In the genomic region with DNA sequence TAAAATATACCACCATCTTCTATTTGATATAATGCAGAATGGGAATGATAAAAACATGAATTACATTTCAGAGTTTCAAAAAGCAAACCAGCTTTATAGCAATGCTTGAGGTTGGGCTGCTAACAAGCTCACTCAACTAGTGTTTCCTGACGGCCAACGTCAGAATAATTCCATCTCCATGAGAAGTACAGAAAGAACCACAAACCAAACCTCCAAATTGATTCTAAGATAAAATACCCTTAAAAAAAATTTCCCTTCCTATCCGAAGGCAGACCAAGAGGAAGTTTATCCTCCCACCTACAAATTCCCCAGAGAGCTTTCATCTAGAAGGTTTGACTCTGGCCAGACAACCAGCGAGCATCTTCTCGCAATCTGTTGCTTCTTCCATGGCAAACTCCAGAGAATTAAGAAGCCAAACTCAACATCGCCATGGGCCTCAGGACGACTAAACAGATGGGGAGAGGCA, we compare ENCODE assay signal across 8 cellular contexts. TPM values are rescaled to one million over a fixed set of nuclear protein-coding genes. Genes with fewer than 3 reads are reported as not detected.
DNase-seq lines count a peak whose midpoint lies in the region; ATAC-seq, FAIRE-seq and TF ChIP-seq lines count a peak whose summit lies in the region.

A gene (plus strand): TSS at position 271 of the 466 bp plus-strand sequence. CDS start 159 bp downstream, at position 430.

- H3K9me3 ChIP-seq in keratinocyte (ENCODE audit: control insufficient read depth, low read depth, low read length) (no peaks in the 10 kb centered on the region), thyroid gland (no peaks in the 10 kb centered on the region)

- dilution Hi-C loops in keratinocyte (cut with MboI; ENCODE audit: extremely low pct_ligation_motif_present, low sequenced_read_pairs): no loop called here

- intact Hi-C loops in thyroid gland (cut with DNase I): no loop called here

- H3K4me3 ChIP-seq in keratinocyte (ENCODE audit: control insufficient read depth in 2 of 3, extremely low read depth in 1 of 3, insufficient read depth in 2 of 3, low read depth in 1 of 3, low read length in 3 of 3) (peak within 1 kb of the TSS; percentile 81 to 92 (median 87)), thyroid gland (replicated peaks in 1 of 3) (peak within 1 kb of the TSS; percentile 54 to 74 (median 62))

- H3K4me3 Mint-ChIP-seq in activated T-cell treated with anti-CD3 and anti-CD28 coated beads, Interleukin-2, amount 50 U/mL, for 24 hours: peak within 1 kb of the TSS; percentile 84
- peak within 1 kb of the TSS; percentile 99 for H3K4me3 Mint-ChIP-seq in activated T-helper 17 cell treated with anti-CD3 and anti-CD28 coated beads, Interleukin-2, amount 50 U/mL, for 72 hours

- H3K9me1 ChIP-seq in keratinocyte (ENCODE audit: control insufficient read depth, extremely low read depth, insufficient read depth, low read length): no peaks in the 10 kb centered on the region

- H3K36me3 Mint-ChIP-seq in activated T-cell treated with anti-CD3 and anti-CD28 coated beads, Interleukin-2, amount 50 U/mL, for 24 hours (ENCODE audit: low read depth): peaks cover 3% of the 10 kb centered on the region
- H3K36me3 Mint-ChIP-seq in activated T-helper 17 cell treated with anti-CD3 and anti-CD28 coated beads, Interleukin-2, amount 50 U/mL, for 72 hours (ENCODE audit: low read depth): peaks cover 8% of the 10 kb centered on the region

- no peaks in the 10 kb centered on the region for H3K9me3 Mint-ChIP-seq in activated T-cell treated with anti-CD3 and anti-CD28 coated beads, Interleukin-2, amount 50 U/mL, for 24 hours
- no peaks in the 10 kb centered on the region for H3K9me3 Mint-ChIP-seq in activated T-helper 17 cell treated with anti-CD3 and anti-CD28 coated beads, Interleukin-2, amount 50 U/mL, for 72 hours

- H3K27ac ChIP-seq in keratinocyte (ENCODE audit: control insufficient read depth, insufficient read depth, low read length) (peak within 1 kb of the TSS; percentile 69), thyroid gland (peak within 1 kb of the TSS; percentile 67 to 77 (median 77))

- H3K4me1 ChIP-seq in keratinocyte (ENCODE audit: control insufficient read depth, extremely low read depth, insufficient read depth, low read length) (peaks cover 17% of the 10 kb centered on the region), thyroid gland (no peaks in the 10 kb centered on the region)

- H3K9ac ChIP-seq in keratinocyte (ENCODE audit: control insufficient read depth, extremely low read depth, insufficient read depth, low read length): peak within 1 kb of the TSS; percentile 77

- TF ChIP-seq CTCF in keratinocyte (optimal IDR thresholded peaks at IDR 0.05 in 1 of 3, IDR thresholded peaks at IDR 0.05 in 1 of 3, conservative IDR thresholded peaks at IDR 0.05 in 1 of 3; ENCODE audit: extremely low read depth in 1 of 3, insufficient read depth in 2 of 3, low read length in 3 of 3): no peak
- TF ChIP-seq CTCF in thyroid gland (IDR thresholded peaks at IDR 0.05): no peak

- H4K20me1 ChIP-seq in keratinocyte (ENCODE audit: control insufficient read depth, extremely low read depth, insufficient read depth, low read length): no peaks in the 10 kb centered on the region

- H3K27me3 ChIP-seq in keratinocyte (ENCODE audit: control insufficient read depth, extremely low read depth, insufficient read depth, low read length): no peaks in the 10 kb centered on the region
- H3K27me3 ChIP-seq in thyroid gland: no peaks in the 10 kb centered on the region

- peaks cover 37% of the 10 kb centered on the region for H3K4me1 Mint-ChIP-seq in activated T-cell treated with anti-CD3 and anti-CD28 coated beads, Interleukin-2, amount 50 U/mL, for 24 hours (ENCODE audit: low read depth)
- peaks cover 16% of the 10 kb centered on the region for H3K4me1 Mint-ChIP-seq in activated T-helper 17 cell treated with anti-CD3 and anti-CD28 coated beads, Interleukin-2, amount 50 U/mL, for 72 hours

- peak within 1 kb of the TSS; percentile 83 for H2AFZ ChIP-seq in keratinocyte (ENCODE audit: control insufficient read depth, low read length)

- H3K79me2 ChIP-seq in keratinocyte (ENCODE audit: control insufficient read depth, insufficient read depth, low read length): peaks cover 19% of the 10 kb centered on the region

- peak within 1 kb of the TSS; percentile 83 for H3K27ac Mint-ChIP-seq in activated T-cell treated with anti-CD3 and anti-CD28 coated beads, Interleukin-2, amount 50 U/mL, for 24 hours
- H3K27ac Mint-ChIP-seq in activated T-helper 17 cell treated with anti-CD3 and anti-CD28 coated beads, Interleukin-2, amount 50 U/mL, for 72 hours: peak within 1 kb of the TSS; percentile 87

- peak; percentile 67 for FAIRE-seq in keratinocyte (lab: Jason Lieb, UNC)

- H3K36me3 ChIP-seq in keratinocyte (ENCODE audit: control insufficient read depth in 2 of 2, extremely low read depth in 1 of 2, insufficient read depth in 2 of 2, low read length in 2 of 2) (no peaks in the 10 kb centered on the region), thyroid gland (no peaks in the 10 kb centered on the region)

- 70 to 81% methylated on average over 7 of the region's 7 CpGs for WGBS in thyroid gland, 2 donors

- TF ChIP-seq POLR2A in thyroid gland (IDR thresholded peaks at IDR 0.05): no peak

- H3K4me2 ChIP-seq in keratinocyte (ENCODE audit: control insufficient read depth, extremely low read depth, insufficient read depth, low read depth, low read length): peak within 1 kb of the TSS; percentile 90

- DNase-seq in activated T-cell treated with anti-CD3 and anti-CD28 coated beads, Interleukin-2, amount 50 U/mL, for 24 hours: no peak
- DNase-seq in activated T-cell treated with anti-CD3 and anti-CD28 coated beads, Interleukin-2, amount 50 U/mL, for 1 hour: no peak
- DNase-seq in keratinocyte (ENCODE audit: low read depth, low spot score): no peak
- DNase-seq in thyroid gland: no peak
- no peak for DNase-seq in COLO829 (ENCODE audit: low spot score)
- DNase-seq in hepatic stellate cell (ENCODE audit: low spot score): no peak
- DNase-seq in LoVo (ENCODE audit: low spot score): no peak

- H3K27me3 Mint-ChIP-seq in activated T-cell treated with anti-CD3 and anti-CD28 coated beads, Interleukin-2, amount 50 U/mL, for 24 hours: peaks cover 70% of the 10 kb centered on the region
- peaks cover 9% of the 10 kb centered on the region for H3K27me3 Mint-ChIP-seq in activated T-helper 17 cell treated with anti-CD3 and anti-CD28 coated beads, Interleukin-2, amount 50 U/mL, for 72 hours

- no peak for ATAC-seq in activated T-helper 17 cell treated with anti-CD3 and anti-CD28 coated beads, Interleukin-2, amount 50 U/mL, for 72 hours (replicated peaks)

RNA-seq across cellular contexts. Expression of the gene that starts here (rescaled TPM):
- total RNA-seq in activated T-helper 17 cell treated with anti-CD3 and anti-CD28 coated beads, Interleukin-2, amount 50 U/mL, for 72 hours: 1 to 10 TPM in 1 of 2 donors, under 1 TPM in 1; 0.95 to 4.0 TPM
- polyA plus RNA-seq in keratinocyte: 10.5 to 12.3 TPM (median 11.4 TPM) in 3 replicates
- polyA plus RNA-seq in keratinocyte (2011; ENCODE audit: low read depth): 2.8 TPM
- 9.7 and 10.0 TPM in 2 replicates for polyA plus RNA-seq in keratinocyte (2011; cell fraction: cytosol; rRNA removed)
- 8.9 and 9.1 TPM in 2 replicates for polyA plus RNA-seq in keratinocyte (2011; cell fraction: nucleus; rRNA removed)
- 1.8 and 9.7 TPM in 2 replicates for polyA plus RNA-seq in keratinocyte (2012; ENCODE audit: low replicate concordance)
- 6.5 to 14.8 TPM (median 14.6 TPM) in 3 replicates for polyA minus RNA-seq in keratinocyte
- 9.4 TPM for polyA minus RNA-seq in keratinocyte (2011; cell fraction: cytosol; rRNA and poly(A)+ RNA removed)
- 5.9 and 15.1 TPM in 2 replicates for polyA minus RNA-seq in keratinocyte (2011; cell fraction: nucleus; rRNA and poly(A)+ RNA removed)
- 10 to 100 TPM in 1 of 4 donors, 1 to 10 TPM in 3; 8.4 to 11.8 (median 8.8) TPM for total RNA-seq in thyroid gland
